Comparison of ENCODE assay signal across 8 cellular contexts in genomic region chr10:14959221-14960057, GRCh38. TPM values are rescaled to one million over a fixed set of nuclear protein-coding genes. Genes with fewer than 3 reads are reported as not detected.
DNase-seq lines count a peak whose midpoint lies in the region; ATAC-seq and TF ChIP-seq lines count a peak whose summit lies in the region.

TSS of gene MEIG1 (plus strand) at chr10:14959388. CDS start at chr10:14966469, 7,081 bp downstream.

- peak within 1 kb of the TSS; percentile 82 for H3K4me3 Mint-ChIP-seq in activated naive CD8-positive, alpha-beta T cell treated with anti-CD3 and anti-CD28 coated beads, Interleukin-2, amount 10 ng/mL, durations not matched to agents 7 days and 5 days

- H3K36me3 ChIP-seq in ovary (no peaks in the 10 kb centered on the region), thyroid gland (no peaks in the 10 kb centered on the region)

- peak; percentile 49 for TF ChIP-seq POLR2A in GM10847 (IDR thresholded peaks at IDR 0.05; ENCODE audit: extremely low read depth, insufficient read length)
- peak; percentile 57 for TF ChIP-seq POLR2A in ovary (IDR thresholded peaks at IDR 0.05)
- TF ChIP-seq POLR2A in thyroid gland (IDR thresholded peaks at IDR 0.05), result peak in 1 of 2 donors; percentile 58

- H3K27me3 ChIP-seq in ovary (no peaks in the 10 kb centered on the region), thyroid gland (no peaks in the 10 kb centered on the region)

- H3K4me1 ChIP-seq in ovary (ENCODE audit: insufficient read depth), result no peaks in the 10 kb centered on the region
- peaks cover 0 to 4% of the 10 kb centered on the region in 2 donors for H3K4me1 ChIP-seq in thyroid gland

- H3K27me3 Mint-ChIP-seq in activated naive CD8-positive, alpha-beta T cell treated with anti-CD3 and anti-CD28 coated beads, Interleukin-2, amount 10 ng/mL, durations not matched to agents 7 days and 5 days, result no peaks in the 10 kb centered on the region

- H3K36me3 Mint-ChIP-seq in activated naive CD8-positive, alpha-beta T cell treated with anti-CD3 and anti-CD28 coated beads, Interleukin-2, amount 10 ng/mL, durations not matched to agents 7 days and 5 days, result peaks cover 2% of the 10 kb centered on the region

- ATAC-seq in HG02642 (IDR thresholded peaks at IDR 0.05; ENCODE audit: poor library complexity, unreplicated experiment) (peak; percentile 83), Right ventricle myocardium inferior (peak; percentile 99)
- ATAC-seq in activated naive CD8-positive, alpha-beta T cell treated with anti-CD3 and anti-CD28 coated beads, Interleukin-2, amount 10 ng/mL, durations not matched to agents 7 days and 5 days (ENCODE audit: low read depth), result peak; percentile 91

- H3K4me3 ChIP-seq in ovary (peak within 1 kb of the TSS; percentile 78), thyroid gland (replicated peaks in 1 of 3) (peak within 1 kb of the TSS; percentile 21 to 74 (median 49))

- no peak for TF ChIP-seq CTCF in ovary (IDR thresholded peaks at IDR 0.05)
- no peak for TF ChIP-seq CTCF in thyroid gland (IDR thresholded peaks at IDR 0.05)

- TF ChIP-seq EP300 in ovary (IDR thresholded peaks at IDR 0.05), result no peak

- DNase-seq in NCI-H1105 (lab: John Stamatoyannopoulos, UW), result peak; percentile 79
- peak; percentile 32 for DNase-seq in SKM-1 (lab: John Stamatoyannopoulos, UW; ENCODE audit: unreplicated experiment)
- DNase-seq in activated naive CD8-positive, alpha-beta T cell treated with anti-CD3 and anti-CD28 coated beads, Interleukin-2, amount 10 ng/mL, durations not matched to agents 7 days and 5 days, result peak; percentile 100
- peak; percentile 95 for DNase-seq in Right ventricle myocardium inferior (ENCODE audit: missing footprints)
- peak; percentile 94 to 99 (median 95) for DNase-seq in ovary
- DNase-seq in thyroid gland, result peak; percentile 94

- H3K9me3 ChIP-seq in ovary, result no peaks in the 10 kb centered on the region
- H3K9me3 ChIP-seq in thyroid gland, result no peaks in the 10 kb centered on the region

- peak within 1 kb of the TSS; percentile 62 to 89 for H3K27ac ChIP-seq in ovary
- H3K27ac ChIP-seq in thyroid gland, result peak within 1 kb of the TSS; percentile 83 to 91 (median 88)

- intact Hi-C loops in Right ventricle myocardium inferior (cut with DNase I), result loop anchor here (2.0 to 5.0 kb wide), 3 partner anchors 121 to 209 kb away; partner anchors contain the start of genes CDNF, HSPA14, MSANTD7 and NMT2
- intact Hi-C loops in ovary (cut with DNase I), result loop anchor here in 1 of 4 donors (10.0 kb wide), 1 partner anchor 135 kb away; the partner anchor contains the start of gene RPP38
- intact Hi-C loops in thyroid gland (cut with DNase I), result no loop called here

- POLR2A ChIA-PET in activated naive CD8-positive, alpha-beta T cell treated with anti-CD3 and anti-CD28 coated beads, Interleukin-2, amount 10 ng/mL, durations not matched to agents 7 days and 5 days (lab: Charles Lee), result interaction anchor here (0.7 to 2.4 kb wide), 7 partner anchors 9 to 1172 kb away, joined by 3 to 17 read pairs (median 7); partner anchors contain the start of genes CDNF, HSPA14, MSANTD7 and NMT2

- peaks cover 26% of the 10 kb centered on the region for H3K4me1 Mint-ChIP-seq in activated naive CD8-positive, alpha-beta T cell treated with anti-CD3 and anti-CD28 coated beads, Interleukin-2, amount 10 ng/mL, durations not matched to agents 7 days and 5 days

- 0 to 1% (median 0%) methylated on average over 59 to 60 of the region's 60 CpGs for WGBS in ovary, 3 donors
- WGBS in thyroid gland, 2 donors, result 0 to 1% methylated on average over 33 to 46 of the region's 60 CpGs

- peak within 1 kb of the TSS; percentile 95 for H3K27ac Mint-ChIP-seq in activated naive CD8-positive, alpha-beta T cell treated with anti-CD3 and anti-CD28 coated beads, Interleukin-2, amount 10 ng/mL, durations not matched to agents 7 days and 5 days

- no peaks in the 10 kb centered on the region for H3K9me3 Mint-ChIP-seq in activated naive CD8-positive, alpha-beta T cell treated with anti-CD3 and anti-CD28 coated beads, Interleukin-2, amount 10 ng/mL, durations not matched to agents 7 days and 5 days

RNA-seq across cellular contexts. Expression of gene MEIG1, which starts in this region (rescaled TPM):
- total RNA-seq in activated naive CD8-positive, alpha-beta T cell treated with anti-CD3 and anti-CD28 coated beads, Interleukin-2, amount 10 ng/mL, durations not matched to agents 7 days and 5 days, result under 1 TPM; 0.78 to 0.88 TPM
- total RNA-seq in Right ventricle myocardium inferior (not detected), ovary (under 1 TPM in 1 of 7 donors, not detected in 6; 0.69 TPM), thyroid gland (not detected)
- under 1 TPM in 1 of 2 donors, not detected in 1; 0.67 TPM for polyA plus RNA-seq in ovary

Comparison
In these comparisons a context has a peak if more than half of its experiments do, and no peak if none do; other contexts are left out.
1. Peak in every context shown above with its lines: DNase-seq, ATAC-seq, H3K4me3 ChIP-seq and H3K27ac ChIP-seq.
2. Peak in DNase-seq and ATAC-seq in activated naive CD8-positive, alpha-beta T cell treated with anti-CD3 and anti-CD28 coated beads, Interleukin-2, amount 10 ng/mL, durations not matched to agents 7 days and 5 days; RNA of the gene not detected or under 1 TPM.
3. Peak in DNase-seq and ATAC-seq in Right ventricle myocardium inferior; RNA of the gene not detected or under 1 TPM.
4. Peak in DNase-seq, H3K4me3 ChIP-seq and H3K27ac ChIP-seq in ovary; RNA of the gene not detected or under 1 TPM.
5. Peak in DNase-seq, H3K4me3 ChIP-seq and H3K27ac ChIP-seq in thyroid gland; RNA of the gene not detected or under 1 TPM.
6. DNase-seq: peak in every context shown above with its lines; median percentile 100 in activated naive CD8-positive, alpha-beta T cell treated with anti-CD3 and anti-CD28 coated beads, Interleukin-2, amount 10 ng/mL, durations not matched to agents 7 days and 5 days; 95 in Right ventricle myocardium inferior; 95 in ovary; 94 in thyroid gland; 79 in NCI-H1105; 32 in SKM-1.